Comparison of ENCODE assay signal across 1 cellular context in genomic region chr20:58888521-58889333, GRCh38.
TF ChIP-seq lines count a peak whose summit lies in the region.

No MANE protein-coding gene starts in this region.

TF ChIP-seq in K562, 482 proteins besides CTCF, POLR2A, EP300 and RAD21 (continued from another document):
- TF ChIP-seq, protein P1, sequence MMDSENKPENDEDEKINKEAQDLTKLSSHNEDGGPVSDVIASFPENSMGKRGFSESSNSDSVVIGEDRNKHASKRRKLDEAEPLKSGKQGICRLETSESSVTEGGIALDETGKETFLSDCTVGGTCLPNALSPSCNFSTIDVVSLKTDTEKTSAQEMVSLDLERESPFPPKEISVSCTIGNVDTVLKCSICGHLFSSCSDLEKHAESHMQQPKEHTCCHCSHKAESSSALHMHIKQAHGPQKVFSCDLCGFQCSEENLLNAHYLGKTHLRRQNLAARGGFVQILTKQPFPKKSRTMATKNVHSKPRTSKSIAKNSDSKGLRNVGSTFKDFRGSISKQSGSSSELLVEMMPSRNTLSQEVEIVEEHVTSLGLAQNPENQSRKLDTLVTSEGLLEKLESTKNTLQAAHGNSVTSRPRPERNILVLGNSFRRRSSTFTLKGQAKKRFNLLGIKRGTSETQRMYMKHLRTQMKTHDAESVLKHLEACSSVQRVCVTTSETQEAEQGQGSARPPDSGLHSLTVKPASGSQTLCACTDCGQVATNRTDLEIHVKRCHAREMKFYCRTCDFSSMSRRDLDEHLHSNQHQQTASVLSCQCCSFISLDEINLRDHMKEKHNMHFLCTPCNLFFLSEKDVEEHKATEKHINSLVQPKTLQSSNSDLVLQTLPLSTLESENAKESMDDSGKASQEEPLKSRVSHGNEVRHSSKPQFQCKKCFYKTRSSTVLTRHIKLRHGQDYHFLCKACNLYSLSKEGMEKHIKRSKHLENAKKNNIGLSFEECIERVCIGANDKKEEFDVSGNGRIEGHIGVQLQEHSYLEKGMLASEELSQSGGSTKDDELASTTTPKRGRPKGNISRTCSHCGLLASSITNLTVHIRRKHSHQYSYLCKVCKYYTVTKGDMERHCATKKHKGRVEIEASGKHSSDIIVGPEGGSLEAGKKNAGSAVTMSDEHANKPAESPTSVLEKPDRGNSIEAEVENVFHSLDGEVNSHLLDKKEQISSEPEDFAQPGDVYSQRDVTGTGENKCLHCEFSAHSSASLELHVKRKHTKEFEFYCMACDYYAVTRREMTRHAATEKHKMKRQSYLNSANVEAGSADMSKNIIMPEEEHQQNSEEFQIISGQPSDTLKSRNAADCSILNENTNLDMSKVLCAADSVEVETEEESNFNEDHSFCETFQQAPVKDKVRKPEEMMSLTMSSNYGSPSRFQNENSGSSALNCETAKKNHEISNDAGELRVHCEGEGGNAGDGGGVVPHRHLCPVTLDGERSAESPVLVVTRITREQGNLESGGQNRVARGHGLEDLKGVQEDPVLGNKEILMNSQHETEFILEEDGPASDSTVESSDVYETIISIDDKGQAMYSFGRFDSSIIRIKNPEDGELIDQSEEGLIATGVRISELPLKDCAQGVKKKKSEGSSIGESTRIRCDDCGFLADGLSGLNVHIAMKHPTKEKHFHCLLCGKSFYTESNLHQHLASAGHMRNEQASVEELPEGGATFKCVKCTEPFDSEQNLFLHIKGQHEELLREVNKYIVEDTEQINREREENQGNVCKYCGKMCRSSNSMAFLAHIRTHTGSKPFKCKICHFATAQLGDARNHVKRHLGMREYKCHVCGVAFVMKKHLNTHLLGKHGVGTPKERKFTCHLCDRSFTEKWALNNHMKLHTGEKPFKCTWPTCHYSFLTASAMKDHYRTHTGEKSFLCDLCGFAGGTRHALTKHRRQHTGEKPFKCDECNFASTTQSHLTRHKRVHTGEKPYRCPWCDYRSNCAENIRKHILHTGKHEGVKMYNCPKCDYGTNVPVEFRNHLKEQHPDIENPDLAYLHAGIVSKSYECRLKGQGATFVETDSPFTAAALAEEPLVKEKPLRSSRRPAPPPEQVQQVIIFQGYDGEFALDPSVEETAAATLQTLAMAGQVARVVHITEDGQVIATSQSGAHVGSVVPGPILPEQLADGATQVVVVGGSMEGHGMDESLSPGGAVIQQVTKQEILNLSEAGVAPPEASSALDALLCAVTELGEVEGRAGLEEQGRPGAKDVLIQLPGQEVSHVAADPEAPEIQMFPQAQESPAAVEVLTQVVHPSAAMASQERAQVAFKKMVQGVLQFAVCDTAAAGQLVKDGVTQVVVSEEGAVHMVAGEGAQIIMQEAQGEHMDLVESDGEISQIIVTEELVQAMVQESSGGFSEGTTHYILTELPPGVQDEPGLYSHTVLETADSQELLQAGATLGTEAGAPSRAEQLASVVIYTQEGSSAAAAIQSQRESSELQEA (IDR thresholded peaks at IDR 0.05; ENCODE audit: low read depth): no peak
- TF ChIP-seq SAP30 (IDR thresholded peaks at IDR 0.05; ENCODE audit: borderline replicate concordance, insufficient read depth, low read depth, low read length, poor library complexity, severe bottlenecking) (no peak), CBX8 (IDR thresholded peaks at IDR 0.05; ENCODE audit: borderline replicate concordance, extremely low read depth, low read depth, low read length, poor library complexity, severe bottlenecking) (no peak), TCF3 (CRISPR knock-in tag; IDR thresholded peaks at IDR 0.05) (no peak)
